ENCODE assay signal across 19 cellular contexts in genomic region chr11:25515576-25515975, GRCh38.
DNase-seq lines count a peak whose midpoint lies in the region; FAIRE-seq and TF ChIP-seq lines count a peak whose summit lies in the region.
"Had no signal": no experiment of that assay in that cellular context is flagged by ENCODE, and none has a peak within 500 bp of the region (broad histone marks: within the 10 kb centered on the region; RNA-seq: fewer than 3 reads in every experiment).

No MANE protein-coding gene starts in this region.

- H2BK20ac ChIP-seq in H1 (ENCODE audit: low read length) = no peak overlapping the region

- DNase-seq in NCI-H82 (lab: John Stamatoyannopoulos, UW) (peak; percentile 22), NCI-H82 treated with DMSO at 0.1 percent for 48 hours (lab: John Stamatoyannopoulos, UW; ENCODE audit: unreplicated experiment) (no peak), H1 (ENCODE audit: low read depth in 1 of 2, low spot score in 2 of 2) (no peak), posterior vena cava (ENCODE audit: low spot score) (peak; percentile 69), NCI-H2107 treated with DMSO at 0.1 percent for 48 hours (lab: John Stamatoyannopoulos, UW; ENCODE audit: unreplicated experiment) (no peak)
- no peak for DNase-seq in activated CD4-positive, CD25-positive, alpha-beta regulatory T cell (lab: John Stamatoyannopoulos, UW)
- DNase-seq: Caco-2; CD4-positive, CD25-positive, alpha-beta regulatory T cell; CD8-positive, alpha-beta T cell; DMS153; DND-41; GOT3; H7 had no signal

- H4K91ac ChIP-seq in H1 (replicated peaks; ENCODE audit: insufficient read length, low read length) = no peak overlapping the region

- POLR2A ChIA-PET in H1 (lab: Charles Lee; ENCODE audit: partially characterized antibody) = no interaction called here

- TF ChIP-seq EP300 in H1 (IDR thresholded peaks at IDR 0.05; ENCODE audit: borderline replicate concordance in 1 of 2, low read depth in 2 of 2, low read length in 2 of 2) = no peak

- H4K5ac ChIP-seq in H1 (ENCODE audit: insufficient read length, low read depth, low read length) = no peak overlapping the region

- H2BK15ac ChIP-seq in H1 (ENCODE audit: low read length) = no peak overlapping the region

- H3K79me2 ChIP-seq in H1 (ENCODE audit: control insufficient read depth in 1 of 2, insufficient read depth in 2 of 2, low read length in 2 of 2) = no peaks in the 10 kb centered on the region

- H2BK5ac ChIP-seq in H1 (ENCODE audit: low read depth, low read length) = no peak overlapping the region

- no peaks in the 10 kb centered on the region for H4K20me1 ChIP-seq in H1 (replicated peaks in 1 of 2; ENCODE audit: control insufficient read depth in 1 of 2, insufficient read depth in 2 of 2, low read length in 2 of 2)
- H4K20me1 ChIP-seq: BLaER1 had no signal

- H3K4me3 ChIP-seq in H1 (ENCODE audit: extremely low read depth in 1 of 4, insufficient read depth in 2 of 4, low read depth in 3 of 4, low read length in 4 of 4) = no peak overlapping the region
- H3K4me3 ChIP-seq: BLaER1 had no signal

- intact Hi-C loops in posterior vena cava (cut with DNase I) = no loop called here

- FAIRE-seq in H1 (lab: Jason Lieb, UNC) = no peak
- FAIRE-seq: A204.1, G401.6, GM12892 had no signal

- no peak overlapping the region for H2BK120ac ChIP-seq in H1 (replicated peaks; ENCODE audit: low read depth, low read length)

- no peaks in the 10 kb centered on the region for H3K23me2 ChIP-seq in H1 (ENCODE audit: low read depth, low read length)

- H3K14ac ChIP-seq in H1 (ENCODE audit: insufficient read length) = no peak overlapping the region

- no peak overlapping the region for H3K4me2 ChIP-seq in H1 (ENCODE audit: insufficient read depth in 1 of 2, low read depth in 2 of 2, low read length in 2 of 2)
- H3K4me2 ChIP-seq: BLaER1 had no signal

- TF ChIP-seq POLR2A in H1 (IDR thresholded peaks at IDR 0.05; ENCODE audit: control extremely low read depth in 1 of 2, low read depth in 2 of 2, low read length in 2 of 2) = no peak

- H3K27me3 ChIP-seq in H1 (replicated peaks in 1 of 4; ENCODE audit: control insufficient read depth in 3 of 4, extremely low read depth in 1 of 4, insufficient read depth in 3 of 4, low read length in 3 of 4) = no peaks in the 10 kb centered on the region
- H3K27me3 ChIP-seq: BLaER1 had no signal

- H2BK12ac ChIP-seq in H1 (ENCODE audit: low read depth, low read length) = no peak overlapping the region

- no peak overlapping the region for H3K18ac ChIP-seq in H1 (ENCODE audit: extremely low read depth, low read length)

- no peak overlapping the region for H3K56ac ChIP-seq in H1 (replicated peaks; ENCODE audit: insufficient read length, low read depth, low read length)

- no peak overlapping the region; the same call in 1 of the 2 replicates for H4K8ac ChIP-seq in H1 (ENCODE audit: extremely low read depth, insufficient read depth, low read length)

- TF ChIP-seq RAD21 in H1 (IDR thresholded peaks at IDR 0.05 in 1 of 2, conservative IDR thresholded peaks at IDR 0.05 in 1 of 2; ENCODE audit: low read depth in 2 of 2, low read length in 2 of 2) = no peak

- no peak overlapping the region for H3K27ac ChIP-seq in H1 (ENCODE audit: low read depth, low read length)
- H3K27ac ChIP-seq: 22Rv1, BLaER1, C4-2B had no signal

- no peak overlapping the region for H3K9ac ChIP-seq in H1 (replicated peaks in 1 of 4; ENCODE audit: extremely low read depth in 1 of 4, low read depth in 3 of 4, low read length in 3 of 4)
- H3K9ac ChIP-seq: BLaER1 had no signal

- H3K4me1 ChIP-seq in H1 (replicated peaks in 1 of 4; ENCODE audit: control insufficient read depth in 3 of 4, insufficient read depth in 4 of 4, low read length in 3 of 4) = no peaks in the 10 kb centered on the region
- H3K4me1 ChIP-seq: BLaER1, Caco-2 had no signal

- no peaks in the 10 kb centered on the region for H3K9me3 ChIP-seq in H1 (ENCODE audit: insufficient read depth in 2 of 2, low read depth in 1 of 2, low read length in 1 of 2)
- H3K9me3 ChIP-seq: BLaER1, Caco-2 had no signal

- CTCF ChIA-PET in H1 (lab: Charles Lee; ENCODE audit: partially characterized antibody) = no interaction called here

- 94% methylated on average over 13 of the region's 13 CpGs; no CpG with 5 or more reads in 1 of the 2 experiments for WGBS in H1 (ENCODE audit: extremely low coverage in 1 of 2, insufficient coverage in 1 of 2, insufficient read length in 1 of 2, insufficient replicate concordance in 2 of 2, low coverage in 1 of 2, low lambda C conversion rate in 2 of 2, missing lambda C conversion rate in 1 of 2), 2 experiments

- no peak for TF ChIP-seq CTCF in H1 (IDR thresholded peaks at IDR 0.05; ENCODE audit: control extremely low read depth in 1 of 3, insufficient read depth in 1 of 3, low read depth in 1 of 3, low read length in 3 of 3)

- H3K23ac ChIP-seq in H1 (ENCODE audit: insufficient read length) = no peak overlapping the region

- no peaks in the 10 kb centered on the region for H3K79me1 ChIP-seq in H1 (ENCODE audit: low read depth, low read length)

- H3K36me3 ChIP-seq in H1 (ENCODE audit: control insufficient read depth in 2 of 4, insufficient read depth in 4 of 4, low read length in 3 of 4) = no peaks in the 10 kb centered on the region
- H3K36me3 ChIP-seq: BLaER1 had no signal

- no peak overlapping the region for H2AK5ac ChIP-seq in H1 (ENCODE audit: low read depth, low read length)

- H3K4ac ChIP-seq in H1 (replicated peaks; ENCODE audit: insufficient read length, low read depth, low read length) = no peak overlapping the region

- peak overlapping the region; percentile 82; the same call in 1 of the 2 replicates for H2AFZ ChIP-seq in H1 (ENCODE audit: low read length)

TF ChIP-seq in H1, 55 proteins besides CTCF, POLR2A, EP300 and RAD21:
- TF ChIP-seq SP1 (IDR thresholded peaks at IDR 0.05; ENCODE audit: low read depth, low read length) (no peak), RNF2 (IDR thresholded peaks at IDR 0.05; ENCODE audit: borderline replicate concordance, low read depth, low read length, missing control alignments, poor library complexity, severe bottlenecking) (no peak), CEBPB (IDR thresholded peaks at IDR 0.05; ENCODE audit: low read depth, low read length) (no peak)

Comparison
In these comparisons a context has a peak if more than half of its experiments do, and no peak if none do; other contexts are left out.
1. DNase-seq: peak in NCI-H82 (single experiment) and posterior vena cava (single experiment); none in NCI-H82 treated with DMSO at 0.1 percent for 48 hours (single experiment), H1 (0 of 2), activated CD4-positive, CD25-positive, alpha-beta regulatory T cell (0 of 4) and NCI-H2107 treated with DMSO at 0.1 percent for 48 hours (single experiment).